12 cellular contexts compared by ENCODE assay signal in genomic region chr5:136042665-136043121, GRCh38. TPM values are rescaled to one million over a fixed set of nuclear protein-coding genes. Genes with fewer than 3 reads are reported as not detected.
DNase-seq lines count a peak whose midpoint lies in the region; ATAC-seq and TF ChIP-seq lines count a peak whose summit lies in the region.
"Had no signal": no experiment of that assay in that cellular context is flagged by ENCODE, and none has a peak within 500 bp of the region (broad histone marks: within the 10 kb centered on the region; RNA-seq: fewer than 3 reads in every experiment).

No MANE protein-coding gene starts in this region.

- H3K9me3 Mint-ChIP-seq in CD4-positive, alpha-beta memory T cell = peaks cover 0 to 2% (median 0%) of the 10 kb centered on the region in 8 donors

- no peaks in the 10 kb centered on the region for H3K27me3 ChIP-seq in CD4-positive, alpha-beta memory T cell (ENCODE audit: insufficient read depth, low read length)
- H3K27me3 ChIP-seq: uterus had no signal

- H3K27me3 Mint-ChIP-seq in CD4-positive, alpha-beta memory T cell = no peaks in the 10 kb centered on the region
- H3K27me3 Mint-ChIP-seq: activated naive CD8-positive, alpha-beta T cell had no signal

- POLR2A ChIA-PET in CD4-positive, alpha-beta memory T cell (lab: Charles Lee; ENCODE audit: partially characterized antibody) = no interaction called here

- H3K36me3 ChIP-seq in CD4-positive, alpha-beta memory T cell (ENCODE audit: insufficient read depth, low read length) = no peaks in the 10 kb centered on the region
- H3K36me3 ChIP-seq in mucosa of descending colon (ENCODE audit: low read depth) = no peaks in the 10 kb centered on the region
- H3K36me3 ChIP-seq: uterus had no signal

- H3K27ac Mint-ChIP-seq in CD4-positive, alpha-beta memory T cell = peak overlapping the region; percentile 68 to 87 (median 84)
- H3K27ac Mint-ChIP-seq: activated naive CD8-positive, alpha-beta T cell had no signal

- no peaks in the 10 kb centered on the region for H3K9me3 ChIP-seq in CD4-positive, alpha-beta memory T cell (ENCODE audit: control insufficient read depth in 1 of 2, low read length in 2 of 2)
- H3K9me3 ChIP-seq in mucosa of descending colon = no peaks in the 10 kb centered on the region
- H3K9me3 ChIP-seq: uterus had no signal

- no peak overlapping the region for H3K27ac ChIP-seq in CD4-positive, alpha-beta memory T cell (ENCODE audit: low read depth, low read length)
- H3K27ac ChIP-seq: uterus had no signal

- in situ Hi-C loops in KBM-7 (cut with MboI; ENCODE audit: low pct_unique_long_range_greater_than_20kb, low sequenced_read_pairs) = no loop called here

- DNase-seq in CD4-positive, alpha-beta memory T cell = no peak
- peak; percentile 77 for DNase-seq in KBM-7
- peak; percentile 50 for DNase-seq in UCSD-AML1 (lab: John Stamatoyannopoulos, UW; ENCODE audit: unreplicated experiment)
- DNase-seq in mucosa of descending colon = no peak
- no peak for DNase-seq in effector CD8-positive, alpha-beta T cell (lab: John Stamatoyannopoulos, UW)
- no peak for DNase-seq in iPS-NIHi7 (ENCODE audit: extremely low spot score)
- no peak for DNase-seq in T1000 (lab: John Stamatoyannopoulos, UW)
- DNase-seq in LoVo (ENCODE audit: low spot score) = no peak
- DNase-seq: NCI-H2081 treated with DMSO at 0.1 percent for 48 hours; stimulated activated CD4-positive, alpha-beta T cell treated with anti-CD3 and anti-CD28 coated beads, Interleukin-4, amount 100 ng/mL, for 24 hours; uterus had no signal

- CTCF ChIA-PET in CD4-positive, alpha-beta memory T cell (lab: Charles Lee; ENCODE audit: partially characterized antibody) = interaction anchor here (1.0 to 1.1 kb wide), 2 partner anchors 9 kb away, joined by 4 read pairs; no protein-coding TSS in a partner anchor

- peaks cover under 1% of the 10 kb centered on the region in 2 donors for H3K36me3 Mint-ChIP-seq in CD4-positive, alpha-beta memory T cell

- intact Hi-C loops in CD4-positive, alpha-beta memory T cell (cut with micrococcal nuclease) = no loop called here
- intact Hi-C loops in mucosa of descending colon (cut with DNase I, micrococcal nuclease) = no loop called here

- H3K4me1 ChIP-seq in CD4-positive, alpha-beta memory T cell (ENCODE audit: insufficient read depth, low read length) = peaks cover 20% of the 10 kb centered on the region
- peaks cover 23% of the 10 kb centered on the region for H3K4me1 ChIP-seq in mucosa of descending colon (ENCODE audit: low read depth)
- H3K4me1 ChIP-seq: uterus had no signal

- H3K4me3 Mint-ChIP-seq in CD4-positive, alpha-beta memory T cell = peak overlapping the region in 4 of 8 donors; percentile 3 to 28 (median 22)
- H3K4me3 Mint-ChIP-seq: activated naive CD8-positive, alpha-beta T cell had no signal

- H3K4me1 Mint-ChIP-seq in CD4-positive, alpha-beta memory T cell = peaks cover 16 to 39% (median 25%) of the 10 kb centered on the region in 4 donors

- no peak overlapping the region for H3K4me3 ChIP-seq in CD4-positive, alpha-beta memory T cell (ENCODE audit: low read length in 2 of 2)
- H3K4me3 ChIP-seq in mucosa of descending colon = no peak overlapping the region
- H3K4me3 ChIP-seq: uterus had no signal

- peak; percentile 75 for ATAC-seq in mucosa of descending colon

- TF ChIP-seq CTCF in mucosa of descending colon (IDR thresholded peaks at IDR 0.05) = no peak

RNA-seq across cellular contexts. Expression of gene TGFBI, which starts 13.9 kb away (rescaled TPM):
- 10 to 100 TPM; 12.7 to 13.2 TPM for total RNA-seq in CD4-positive, alpha-beta memory T cell
- polyA plus RNA-seq in CD4-positive, alpha-beta memory T cell = 1 to 10 TPM; 3.7 to 7.3 TPM
- total RNA-seq in mucosa of descending colon = 10 to 100 TPM; 26.8 to 77.1 (median 47.0) TPM

Comparison
In these comparisons a context has a peak if more than half of its experiments do, and no peak if none do; other contexts are left out.
1. DNase-seq: peak in KBM-7 (single experiment) and UCSD-AML1 (single experiment); none in CD4-positive, alpha-beta memory T cell (0 of 5), mucosa of descending colon (0 of 3), effector CD8-positive, alpha-beta T cell (single experiment), iPS-NIHi7 (single experiment), T1000 (single experiment) and LoVo (single experiment).